In the genomic region with DNA sequence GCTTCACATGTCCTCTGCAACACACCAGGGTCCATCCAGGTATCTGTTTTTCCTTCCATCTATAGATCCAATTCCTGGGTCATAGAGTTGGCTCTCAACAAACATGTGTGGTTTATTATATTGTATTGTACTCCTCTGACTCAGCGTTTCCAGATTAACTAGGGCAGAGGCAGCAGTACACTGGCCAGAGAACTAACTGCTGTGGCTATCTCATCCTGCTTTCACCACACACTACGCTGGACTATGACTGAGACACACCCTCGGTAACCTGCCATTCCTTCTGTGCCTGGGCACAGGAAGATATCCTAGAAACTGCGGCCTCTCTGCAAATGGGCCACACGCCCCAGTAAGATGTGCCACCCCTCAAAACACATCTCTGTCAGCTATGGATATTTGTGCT, we compare ENCODE assay signal across 1 cellular context.
TF ChIP-seq lines count a peak whose summit lies in the region.

No MANE protein-coding gene starts in this region.

TF ChIP-seq in K562, 482 proteins besides CTCF, POLR2A, EP300 and RAD21 (continued from another document):
- peak; percentile 98 for TF ChIP-seq HMBOX1 (IDR thresholded peaks at IDR 0.05)
- TF ChIP-seq KAT7 (CRISPR knock-in tag; IDR thresholded peaks at IDR 0.05; ENCODE audit: borderline replicate concordance): no peak
- peak; percentile 32; the same call in 1 of the 2 replicates for TF ChIP-seq NCOR1 (IDR thresholded peaks at IDR 0.05)
- no peak for TF ChIP-seq NR3C1 (CRISPR knock-in tag; IDR thresholded peaks at IDR 0.05)
- TF ChIP-seq GABPB1 (CRISPR knock-in tag; IDR thresholded peaks at IDR 0.05): no peak
- TF ChIP-seq, protein P1, sequence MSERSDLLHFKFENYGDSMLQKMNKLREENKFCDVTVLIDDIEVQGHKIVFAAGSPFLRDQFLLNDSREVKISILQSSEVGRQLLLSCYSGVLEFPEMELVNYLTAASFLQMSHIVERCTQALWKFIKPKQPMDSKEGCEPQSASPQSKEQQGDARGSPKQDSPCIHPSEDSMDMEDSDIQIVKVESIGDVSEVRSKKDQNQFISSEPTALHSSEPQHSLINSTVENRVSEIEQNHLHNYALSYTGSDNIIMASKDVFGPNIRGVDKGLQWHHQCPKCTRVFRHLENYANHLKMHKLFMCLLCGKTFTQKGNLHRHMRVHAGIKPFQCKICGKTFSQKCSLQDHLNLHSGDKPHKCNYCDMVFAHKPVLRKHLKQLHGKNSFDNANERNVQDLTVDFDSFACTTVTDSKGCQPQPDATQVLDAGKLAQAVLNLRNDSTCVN (CRISPR knock-in tag; IDR thresholded peaks at IDR 0.05): no peak
- no peak for TF ChIP-seq TRIM24 (IDR thresholded peaks at IDR 0.05)
TF ChIP-seq in K562: peak in this region for 28.
